Comparison of ENCODE assay signal across 11 cellular contexts in genomic region chr20:61874421-61875068, GRCh38.
DNase-seq lines count a peak whose midpoint lies in the region; ATAC-seq and TF ChIP-seq lines count a peak whose summit lies in the region.
"Had no signal": no experiment of that assay in that cellular context is flagged by ENCODE, and none has a peak within 500 bp of the region (broad histone marks: within the 10 kb centered on the region; RNA-seq: fewer than 3 reads in every experiment).

No MANE protein-coding gene starts in this region.

- intact Hi-C loops in adrenal gland (cut with DNase I) = no loop called here

- H3K4me1 Mint-ChIP-seq in osteocyte (ENCODE audit: unreplicated experiment) = no peaks in the 10 kb centered on the region

- 50 to 69% (median 57%) methylated on average over 10 to 27 of the region's 27 CpGs for WGBS in adrenal gland, 4 donors

- H3K4me3 ChIP-seq in foreskin fibroblast (ENCODE audit: low read depth in 1 of 2, low read length in 2 of 2) (no peak overlapping the region), adrenal gland (no peak overlapping the region)
- H3K4me3 ChIP-seq: dorsolateral prefrontal cortex had no signal

- POLR2A ChIA-PET in RWPE1 (lab: Yijun Ruan, JAX; ENCODE audit: low non-redundant PET) = no interaction called here

- no peaks in the 10 kb centered on the region for H3K27me3 ChIP-seq in adrenal gland
- H3K27me3 ChIP-seq: dorsolateral prefrontal cortex had no signal

- DNase-seq in AG09319 (ENCODE audit: extremely low read depth, low read depth) = no peak
- DNase-seq in HK-2 (ENCODE audit: unreplicated experiment) = peak; percentile 44
- DNase-seq in RWPE1 (ENCODE audit: low spot score) = peak; percentile 68
- DNase-seq in foreskin fibroblast = peak in 1 of 2 donors; percentile 2
- no peak for DNase-seq in osteocyte (ENCODE audit: extremely low spot score, unreplicated experiment)
- DNase-seq in NOMO-1 (lab: John Stamatoyannopoulos, UW; ENCODE audit: unreplicated experiment in 2 of 2) = no peak
- no peak for DNase-seq in adrenal gland
- DNase-seq: activated T-cell treated with anti-CD3 and anti-CD28 coated beads, Interleukin-2, amount 50 U/mL, for 1 hour; dorsolateral prefrontal cortex; stimulated activated CD4-positive, alpha-beta T cell treated with anti-CD3 and anti-CD28 coated beads, Interleukin-12 subunit alpha, Interleukin-12 subunit beta, amount 100 ng/mL, for 4 hours had no signal

- ATAC-seq in GM18907 (IDR thresholded peaks at IDR 0.05; ENCODE audit: unreplicated experiment) = no peak

- H3K27ac Mint-ChIP-seq in osteocyte (ENCODE audit: unreplicated experiment) = no peak overlapping the region

- TF ChIP-seq CTCF in AG09319 (IDR thresholded peaks at IDR 0.05; ENCODE audit: low read depth, low read length) (peak; percentile 8), RWPE1 (conservative IDR thresholded peaks at IDR 0.05; ENCODE audit: low read depth) (peak; percentile 46), foreskin fibroblast (IDR thresholded peaks at IDR 0.05; ENCODE audit: low read depth, low read length) (peak; percentile 26), osteocyte (IDR thresholded peaks at IDR 0.05) (no peak), adrenal gland (IDR thresholded peaks at IDR 0.05) (no peak)

- H3K4me1 ChIP-seq in adrenal gland (replicated peaks in 1 of 2) = no peaks in the 10 kb centered on the region

- H3K27ac ChIP-seq in RWPE1 (no peak overlapping the region), adrenal gland (no peak overlapping the region)

- CTCF ChIA-PET in RWPE1 (lab: Yijun Ruan, JAX) = interaction anchor here (0.5 to 1.1 kb wide), 13 partner anchors 9 to 756 kb away, joined by 3 to 12 read pairs (median 3); no protein-coding TSS in a partner anchor

- no peak overlapping the region for H3K4me3 Mint-ChIP-seq in osteocyte (ENCODE audit: unreplicated experiment)

- H3K9me3 Mint-ChIP-seq in osteocyte (ENCODE audit: unreplicated experiment) = peaks cover 5% of the 10 kb centered on the region

- TF ChIP-seq POLR2A in adrenal gland (IDR thresholded peaks at IDR 0.05) = no peak

- no peaks in the 10 kb centered on the region for H3K9me3 ChIP-seq in adrenal gland (replicated peaks in 1 of 3)

- no peaks in the 10 kb centered on the region for H3K36me3 ChIP-seq in adrenal gland (replicated peaks in 1 of 2)

- H3K36me3 Mint-ChIP-seq in osteocyte (ENCODE audit: unreplicated experiment) = no peaks in the 10 kb centered on the region

- H3K27me3 Mint-ChIP-seq in osteocyte (ENCODE audit: unreplicated experiment) = no peaks in the 10 kb centered on the region

Comparison
In these comparisons a context has a peak if more than half of its experiments do, and no peak if none do; other contexts are left out.
1. DNase-seq: peak in HK-2 (single experiment) and RWPE1 (single experiment); none in AG09319 (single experiment), osteocyte (single experiment), NOMO-1 (0 of 2) and adrenal gland (0 of 7).
2. CTCF ChIP-seq: peak in AG09319 (single experiment), RWPE1 (single experiment) and foreskin fibroblast (single experiment); none in osteocyte (single experiment) and adrenal gland (0 of 6).